Comparison of ENCODE assay signal across 14 cellular contexts in the genomic region with DNA sequence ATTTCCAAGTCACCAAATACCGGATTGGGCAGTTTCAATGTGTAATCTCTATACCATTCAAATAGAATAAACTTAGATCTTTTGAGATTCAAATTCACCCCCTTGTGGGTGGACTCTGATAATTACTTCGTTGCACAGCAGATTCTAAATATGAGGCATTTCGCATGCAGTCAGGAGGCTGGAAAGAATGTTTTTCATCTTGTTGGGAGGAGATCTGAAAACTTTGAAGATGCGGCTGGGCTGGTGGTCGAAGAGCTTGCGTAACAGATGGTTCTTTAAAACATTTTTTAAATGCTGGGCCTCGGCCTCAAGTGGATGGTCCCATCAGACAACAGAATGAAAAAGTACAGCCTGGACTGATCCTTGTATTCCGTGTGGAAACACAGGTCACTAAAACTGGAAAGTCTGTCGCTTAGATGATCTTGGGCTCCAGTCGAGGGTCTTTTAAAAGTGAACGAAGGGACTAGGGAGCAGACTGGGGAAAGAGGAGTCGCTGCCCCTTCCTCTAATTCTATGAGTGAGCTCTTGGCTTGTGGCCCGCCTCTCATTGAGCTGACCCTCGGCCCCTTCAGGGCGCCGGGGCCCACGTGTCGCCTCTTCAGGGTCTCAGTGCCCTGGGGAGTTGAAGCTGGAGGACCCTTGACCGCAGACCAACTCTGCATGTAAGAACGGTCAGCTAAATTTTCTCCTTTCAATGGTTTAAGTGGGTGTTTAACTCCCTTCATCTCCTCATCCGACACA. TPM values are rescaled to one million over a fixed set of nuclear protein-coding genes. Genes with fewer than 3 reads are reported as not detected.
DNase-seq lines count a peak whose midpoint lies in the region; ATAC-seq and TF ChIP-seq lines count a peak whose summit lies in the region.
"Had no signal": no experiment of that assay in that cellular context is flagged by ENCODE, and none has a peak within 500 bp of the region (broad histone marks: within the 10 kb centered on the region; RNA-seq: fewer than 3 reads in every experiment).

No MANE protein-coding gene starts in this region.

- no peak overlapping the region for H2BK5ac ChIP-seq in mesendoderm (ENCODE audit: low read length)

- peak overlapping the region; percentile 6 for H3K4me2 ChIP-seq in mesendoderm (ENCODE audit: low read length)

- no peak overlapping the region for H3K23ac ChIP-seq in mesendoderm (ENCODE audit: low read length)

- H4K5ac ChIP-seq in mesendoderm (ENCODE audit: low read length), result no peak overlapping the region

- no peak for DNase-seq in activated T-cell treated with anti-CD3 and anti-CD28 coated beads, Interleukin-2, amount 50 U/mL, for 72 hours
- no peak for DNase-seq in activated T-cell treated with anti-CD3 and anti-CD28 coated beads, Interleukin-2, amount 50 U/mL, for 4 hours
- no peak for DNase-seq in central memory CD8-positive, alpha-beta T cell (ENCODE audit: low spot score in 2 of 2)
- DNase-seq in mesendoderm (no peak), transverse colon (no peak), NCI-H1417 (lab: John Stamatoyannopoulos, UW) (no peak), NCI-H1436 treated with DMSO at 0.1 percent for 48 hours (lab: John Stamatoyannopoulos, UW) (no peak)
- DNase-seq: activated CD4-positive, alpha-beta T cell treated with anti-CD3 and anti-CD28 coated beads, Interleukin-2, amount 10 ng/mL, durations not matched to agents 24 days and 14 days; effector CD8-positive, alpha-beta T cell; NCI-H1105; T1000 had no signal

- no peak overlapping the region for H2BK15ac ChIP-seq in mesendoderm (replicated peaks; ENCODE audit: low read depth)

- H3K79me1 ChIP-seq in mesendoderm (ENCODE audit: low read length), result no peaks in the 10 kb centered on the region

- H3K4me1 Mint-ChIP-seq in activated T-cell treated with anti-CD3 and anti-CD28 coated beads, Interleukin-2, amount 50 U/mL, for 72 hours (ENCODE audit: low read depth), result peaks cover 18% of the 10 kb centered on the region
- peaks cover 33% of the 10 kb centered on the region for H3K4me1 Mint-ChIP-seq in activated T-cell treated with anti-CD3 and anti-CD28 coated beads, Interleukin-2, amount 50 U/mL, for 4 hours (ENCODE audit: low read depth)
- peaks cover 32% of the 10 kb centered on the region for H3K4me1 Mint-ChIP-seq in central memory CD8-positive, alpha-beta T cell
- peaks cover 48% of the 10 kb centered on the region for H3K4me1 Mint-ChIP-seq in stimulated activated memory B cell treated with anti-CD40 and anti-IgM and Interleukin-4, amounts not matched to agents 10 μg/mL and 1 μg/mL and 100 μg/mL, for 72 hours

- no peak for TF ChIP-seq POLR2A in transverse colon (IDR thresholded peaks at IDR 0.05)

- peaks cover 12% of the 10 kb centered on the region for H3K4me1 ChIP-seq in mesendoderm (ENCODE audit: control insufficient read depth, low read depth, low read length)
- H3K4me1 ChIP-seq in transverse colon, result peaks cover 6 to 85% (median 32%) of the 10 kb centered on the region in 4 donors

- H3K4me3 Mint-ChIP-seq in activated T-cell treated with anti-CD3 and anti-CD28 coated beads, Interleukin-2, amount 50 U/mL, for 72 hours, result peak overlapping the region; percentile 8 to 29
- H3K4me3 Mint-ChIP-seq in activated T-cell treated with anti-CD3 and anti-CD28 coated beads, Interleukin-2, amount 50 U/mL, for 4 hours, result no peak overlapping the region
- H3K4me3 Mint-ChIP-seq in central memory CD8-positive, alpha-beta T cell, result peak overlapping the region; percentile 3
- H3K4me3 Mint-ChIP-seq in stimulated activated memory B cell treated with anti-CD40 and anti-IgM and Interleukin-4, amounts not matched to agents 10 μg/mL and 1 μg/mL and 100 μg/mL, for 72 hours, result no peak overlapping the region

- H3K4me3 ChIP-seq in mesendoderm (ENCODE audit: low read length) (no peak overlapping the region), transverse colon (peak overlapping the region in 3 of 4 donors; percentile 51 to 69 (median 61))

- H3K79me2 ChIP-seq in mesendoderm (ENCODE audit: control insufficient read depth, insufficient read depth, low read length), result no peaks in the 10 kb centered on the region

- H3K18ac ChIP-seq in mesendoderm (ENCODE audit: low read length), result no peak overlapping the region

- H3K36me3 ChIP-seq in mesendoderm (ENCODE audit: control insufficient read depth, insufficient read depth, low read length) (no peaks in the 10 kb centered on the region), transverse colon (no peaks in the 10 kb centered on the region)
- H3K36me3 ChIP-seq: ascending aorta, suprapubic skin had no signal

- ATAC-seq in activated T-cell treated with anti-CD3 and anti-CD28 coated beads, Interleukin-2, amount 50 U/mL, for 72 hours (replicated peaks in 1 of 2), result no peak
- ATAC-seq in activated T-cell treated with anti-CD3 and anti-CD28 coated beads, Interleukin-2, amount 50 U/mL, for 4 hours, result no peak
- ATAC-seq in central memory CD8-positive, alpha-beta T cell (replicated peaks; ENCODE audit: extremely low read depth, poor library complexity, severe bottlenecking), result no peak
- no peak for ATAC-seq in stimulated activated memory B cell treated with anti-CD40 and anti-IgM and Interleukin-4, amounts not matched to agents 10 μg/mL and 1 μg/mL and 100 μg/mL, for 72 hours

- no peaks in the 10 kb centered on the region for H3K36me3 Mint-ChIP-seq in activated T-cell treated with anti-CD3 and anti-CD28 coated beads, Interleukin-2, amount 50 U/mL, for 72 hours (ENCODE audit: insufficient read depth in 2 of 2)
- no peaks in the 10 kb centered on the region for H3K36me3 Mint-ChIP-seq in activated T-cell treated with anti-CD3 and anti-CD28 coated beads, Interleukin-2, amount 50 U/mL, for 4 hours (ENCODE audit: insufficient read depth)
- H3K36me3 Mint-ChIP-seq in central memory CD8-positive, alpha-beta T cell (ENCODE audit: insufficient read depth), result no peaks in the 10 kb centered on the region
- no peaks in the 10 kb centered on the region for H3K36me3 Mint-ChIP-seq in stimulated activated memory B cell treated with anti-CD40 and anti-IgM and Interleukin-4, amounts not matched to agents 10 μg/mL and 1 μg/mL and 100 μg/mL, for 72 hours

- H3K56ac ChIP-seq in mesendoderm (ENCODE audit: low read length), result peak overlapping the region; percentile 8

- intact Hi-C loops in transverse colon (cut with DNase I; ENCODE audit: low total_unique reads), result no loop called here

- no peak overlapping the region for H4K8ac ChIP-seq in mesendoderm (ENCODE audit: low read depth, low read length)

- no peak overlapping the region for H3K27ac Mint-ChIP-seq in activated T-cell treated with anti-CD3 and anti-CD28 coated beads, Interleukin-2, amount 50 U/mL, for 72 hours
- no peak overlapping the region for H3K27ac Mint-ChIP-seq in central memory CD8-positive, alpha-beta T cell (ENCODE audit: low read depth)
- no peak overlapping the region for H3K27ac Mint-ChIP-seq in stimulated activated memory B cell treated with anti-CD40 and anti-IgM and Interleukin-4, amounts not matched to agents 10 μg/mL and 1 μg/mL and 100 μg/mL, for 72 hours
- H3K27ac Mint-ChIP-seq: activated CD4-positive, alpha-beta T cell treated with anti-CD3 and anti-CD28 coated beads, Interleukin-2, amount 10 ng/mL, durations not matched to agents 24 days and 14 days had no signal

- no peaks in the 10 kb centered on the region for H3K9me3 ChIP-seq in transverse colon
- H3K9me3 ChIP-seq: ascending aorta, suprapubic skin had no signal

- TF ChIP-seq CTCF in transverse colon (IDR thresholded peaks at IDR 0.05), result no peak

- TF ChIP-seq EP300 in transverse colon (IDR thresholded peaks at IDR 0.05; ENCODE audit: low read depth), result no peak

- H2AK5ac ChIP-seq in mesendoderm (ENCODE audit: low read length), result no peak overlapping the region

- H3K27me3 ChIP-seq in mesendoderm (ENCODE audit: insufficient read depth, low read length, poor library complexity) (peaks cover 56% of the 10 kb centered on the region), transverse colon (peaks cover 100% of the 10 kb centered on the region)

- no peak overlapping the region for H3K4ac ChIP-seq in mesendoderm (ENCODE audit: low read depth, low read length)

- H3K27ac ChIP-seq in mesendoderm (ENCODE audit: low read depth, low read length) (no peak overlapping the region), transverse colon (peak overlapping the region in 2 of 4 donors; percentile 79 to 83)
- H3K27ac ChIP-seq: ascending aorta, suprapubic skin had no signal

- no peak overlapping the region for H3K9ac ChIP-seq in mesendoderm (ENCODE audit: low read length)

- WGBS in mesendoderm (ENCODE audit: extremely low coverage, insufficient coverage, low lambda C conversion rate), result no CpG with 5 or more reads among the region's 21 CpGs
- 38 to 56% methylated on average over 6 to 21 of the region's 21 CpGs for WGBS in transverse colon (ENCODE audit: low coverage in 1 of 2), 2 donors

- H3K27me3 Mint-ChIP-seq in activated T-cell treated with anti-CD3 and anti-CD28 coated beads, Interleukin-2, amount 50 U/mL, for 72 hours (ENCODE audit: low read depth), result peaks cover 34% of the 10 kb centered on the region
- peaks cover 56% of the 10 kb centered on the region for H3K27me3 Mint-ChIP-seq in activated T-cell treated with anti-CD3 and anti-CD28 coated beads, Interleukin-2, amount 50 U/mL, for 4 hours (ENCODE audit: low read depth)
- no peaks in the 10 kb centered on the region for H3K27me3 Mint-ChIP-seq in central memory CD8-positive, alpha-beta T cell
- H3K27me3 Mint-ChIP-seq in stimulated activated memory B cell treated with anti-CD40 and anti-IgM and Interleukin-4, amounts not matched to agents 10 μg/mL and 1 μg/mL and 100 μg/mL, for 72 hours, result no peaks in the 10 kb centered on the region

- in situ Hi-C loops in transverse colon (cut with MboI; ENCODE audit: low pct_ligation_motif_present in 1 of 4, low pct_unique_long_range_greater_than_20kb in 1 of 4, low sequenced_read_pairs in 3 of 4), result no loop called here

- H3K9me3 Mint-ChIP-seq in activated T-cell treated with anti-CD3 and anti-CD28 coated beads, Interleukin-2, amount 50 U/mL, for 72 hours, result no peaks in the 10 kb centered on the region
- no peaks in the 10 kb centered on the region for H3K9me3 Mint-ChIP-seq in activated T-cell treated with anti-CD3 and anti-CD28 coated beads, Interleukin-2, amount 50 U/mL, for 4 hours
- H3K9me3 Mint-ChIP-seq in central memory CD8-positive, alpha-beta T cell, result no peaks in the 10 kb centered on the region
- no peaks in the 10 kb centered on the region for H3K9me3 Mint-ChIP-seq in stimulated activated memory B cell treated with anti-CD40 and anti-IgM and Interleukin-4, amounts not matched to agents 10 μg/mL and 1 μg/mL and 100 μg/mL, for 72 hours
- H3K9me3 Mint-ChIP-seq: activated CD4-positive, alpha-beta T cell treated with anti-CD3 and anti-CD28 coated beads, Interleukin-2, amount 10 ng/mL, durations not matched to agents 24 days and 14 days had no signal

- H2BK120ac ChIP-seq in mesendoderm (ENCODE audit: low read depth, low read length), result no peak overlapping the region

RNA-seq across cellular contexts. Expression of gene NR5A2, which starts 10.6 kb away (rescaled TPM):
- under 1 TPM; 0.07 to 0.16 TPM for total RNA-seq in activated T-cell treated with anti-CD3 and anti-CD28 coated beads, Interleukin-2, amount 50 U/mL, for 72 hours
- total RNA-seq in activated T-cell treated with anti-CD3 and anti-CD28 coated beads, Interleukin-2, amount 50 U/mL, for 4 hours, result under 1 TPM in 1 of 3 donors, not detected in 2; 0.08 TPM
- 6.5 TPM for polyA plus RNA-seq in mesendoderm (2013, experiment 1 of 2)
- polyA plus RNA-seq in mesendoderm (2013, experiment 2 of 2), result 6.7 TPM
- total RNA-seq in transverse colon, result 10 to 100 TPM; 75.4 to 92.6 (median 85.4) TPM
- total RNA-seq: activated CD4-positive, alpha-beta T cell treated with anti-CD3 and anti-CD28 coated beads, Interleukin-2, amount 10 ng/mL, durations not matched to agents 24 days and 14 days had no signal

Comparison
In these comparisons a context has a peak if more than half of its experiments do, and no peak if none do; other contexts are left out.
1. H3K4me3 Mint-ChIP-seq: peak in activated T-cell treated with anti-CD3 and anti-CD28 coated beads, Interleukin-2, amount 50 U/mL, for 72 hours (2 of 2) and central memory CD8-positive, alpha-beta T cell (single experiment); none in activated T-cell treated with anti-CD3 and anti-CD28 coated beads, Interleukin-2, amount 50 U/mL, for 4 hours (single experiment) and stimulated activated memory B cell treated with anti-CD40 and anti-IgM and Interleukin-4, amounts not matched to agents 10 μg/mL and 1 μg/mL and 100 μg/mL, for 72 hours (single experiment).
2. RNA of gene NR5A2, which starts 10.6 kb away (total RNA-seq): 75.4 to 92.6 TPM in transverse colon; 0.07 to 0.16 TPM in activated T-cell treated with anti-CD3 and anti-CD28 coated beads, Interleukin-2, amount 50 U/mL, for 72 hours and 0.08 TPM in activated T-cell treated with anti-CD3 and anti-CD28 coated beads, Interleukin-2, amount 50 U/mL, for 4 hours; every median in the first group is over 10 times any median in the second.